19 cellular contexts compared by ENCODE assay signal in genomic region chr7:90749262-90749661, GRCh38.
DNase-seq lines count a peak whose midpoint lies in the region; ATAC-seq and TF ChIP-seq lines count a peak whose summit lies in the region.
"Had no signal": no experiment of that assay in that cellular context is flagged by ENCODE, and none has a peak within 500 bp of the region (broad histone marks: within the 10 kb centered on the region; RNA-seq: fewer than 3 reads in every experiment).

No MANE protein-coding gene starts in this region.

- peak overlapping the region; percentile 30 for H3K4me2 ChIP-seq in OCI-LY7 (ENCODE audit: low read length)
- H3K4me2 ChIP-seq in mesenchymal stem cell (ENCODE audit: low read length, poor library complexity, severe bottlenecking): no peak overlapping the region
- H3K4me2 ChIP-seq: BLaER1 had no signal

- no peak overlapping the region for H4K8ac ChIP-seq in mesenchymal stem cell (ENCODE audit: low read length)

- no peak overlapping the region for H3K9ac ChIP-seq in mesenchymal stem cell (ENCODE audit: low read length)
- H3K9ac ChIP-seq: BLaER1 had no signal

- H3K18ac ChIP-seq in mesenchymal stem cell (ENCODE audit: low read depth in 1 of 2, low read length in 2 of 2): no peak overlapping the region

- H2AFZ ChIP-seq in OCI-LY7 (ENCODE audit: low read length): no peak overlapping the region
- H2AFZ ChIP-seq in mesenchymal stem cell (ENCODE audit: low read depth, low read length): no peak overlapping the region

- H3K4me3 ChIP-seq in OCI-LY7 (ENCODE audit: low read depth, low read length, poor library complexity, severe bottlenecking) (no peak overlapping the region), mesenchymal stem cell (ENCODE audit: insufficient read depth in 1 of 2, low read depth in 1 of 2, low read length in 2 of 2) (no peak overlapping the region)
- H3K4me3 ChIP-seq: BLaER1, heart left ventricle, right lobe of liver had no signal

- H2BK15ac ChIP-seq in mesenchymal stem cell (ENCODE audit: low read depth, poor library complexity, severe bottlenecking): no peak overlapping the region

- peaks cover 73% of the 10 kb centered on the region for H3K36me3 ChIP-seq in OCI-LY7 (ENCODE audit: insufficient read depth, low read length)
- H3K36me3 ChIP-seq in mesenchymal stem cell (ENCODE audit: control insufficient read depth in 1 of 2, insufficient read depth in 2 of 2, low read depth in 1 of 2, low read length in 2 of 2): peaks cover 4 to 8% of the 10 kb centered on the region in 2 experiments
- H3K36me3 ChIP-seq: right lobe of liver had no signal

- peak; percentile 80 for ATAC-seq in foreskin keratinocyte
- ATAC-seq: activated CD4-positive, alpha-beta T cell treated with anti-CD3 and anti-CD28 coated beads for 36 hours; heart left ventricle; natural killer cell had no signal

- H3K27ac ChIP-seq in OCI-LY7 (ENCODE audit: low read depth, low read length, poor library complexity, severe bottlenecking): peak overlapping the region; percentile 61
- H3K27ac ChIP-seq in foreskin keratinocyte: no peak overlapping the region
- H3K27ac ChIP-seq in mesenchymal stem cell (ENCODE audit: low read length, poor library complexity, severe bottlenecking): no peak overlapping the region
- H3K27ac ChIP-seq: BLaER1, heart left ventricle, right lobe of liver had no signal

- no peak overlapping the region for H2BK5ac ChIP-seq in mesenchymal stem cell (ENCODE audit: low read depth, low read length, poor library complexity, severe bottlenecking)

- no peak overlapping the region for H3K14ac ChIP-seq in mesenchymal stem cell (ENCODE audit: low read length in 2 of 2)

- H4K91ac ChIP-seq in mesenchymal stem cell (ENCODE audit: low read length): no peak overlapping the region

- no peaks in the 10 kb centered on the region for H3K9me2 ChIP-seq in OCI-LY7 (ENCODE audit: insufficient read depth, low read length)

- H3K27me3 ChIP-seq in foreskin keratinocyte (no peaks in the 10 kb centered on the region), mesenchymal stem cell (ENCODE audit: control insufficient read depth in 1 of 2, insufficient read depth in 1 of 2, low read length in 2 of 2) (no peaks in the 10 kb centered on the region)
- H3K27me3 ChIP-seq: BLaER1, heart left ventricle, right lobe of liver had no signal

- no peaks in the 10 kb centered on the region for H4K20me1 ChIP-seq in OCI-LY7 (ENCODE audit: insufficient read depth, low read length)
- H4K20me1 ChIP-seq: BLaER1 had no signal

- no peaks in the 10 kb centered on the region for H3K79me1 ChIP-seq in mesenchymal stem cell (replicated peaks; ENCODE audit: low read length, poor library complexity, severe bottlenecking)

- H3K4ac ChIP-seq in mesenchymal stem cell (ENCODE audit: low read depth in 1 of 2, low read length in 2 of 2): no peak overlapping the region

- intact Hi-C loops in OCI-LY7 (cut with micrococcal nuclease; ENCODE audit: unreplicated experiment): loop anchor here (2.0 kb wide), 1 partner anchor 40 kb away; no protein-coding TSS in a partner anchor

- H2BK12ac ChIP-seq in mesenchymal stem cell (ENCODE audit: low read length in 2 of 2): no peak overlapping the region

- H3K4me1 ChIP-seq in OCI-LY7 (ENCODE audit: insufficient read depth, low read length, poor library complexity, severe bottlenecking) (peaks cover 73% of the 10 kb centered on the region), foreskin keratinocyte (no peaks in the 10 kb centered on the region), mesenchymal stem cell (ENCODE audit: control insufficient read depth, insufficient read depth, low read depth, low read length) (no peaks in the 10 kb centered on the region)
- H3K4me1 ChIP-seq: BLaER1 had no signal

- CTCF ChIA-PET in OCI-LY7 (lab: Charles Lee; ENCODE audit: unreplicated experiment): interaction anchor here (0.6 kb wide), 1 partner anchor 37 kb away, joined by 3 read pairs; no protein-coding TSS in a partner anchor

- peaks cover 24% of the 10 kb centered on the region; the same call in 1 of the 2 replicates for H3K9me3 ChIP-seq in OCI-LY7 (ENCODE audit: low read length)
- no peaks in the 10 kb centered on the region for H3K9me3 ChIP-seq in mesenchymal stem cell (ENCODE audit: control insufficient read depth, low read length)
- H3K9me3 ChIP-seq: heart left ventricle, right lobe of liver had no signal

- H3K79me2 ChIP-seq in OCI-LY7 (ENCODE audit: insufficient read depth, low read depth, low read length): peaks cover 73% of the 10 kb centered on the region; the same call in 1 of the 2 replicates

- BruUV-seq in OCI-LY7 (replicated peaks; lab: Mats Ljungman, UMichigan): no TSS peak

- POLR2A ChIA-PET in OCI-LY7 (lab: Charles Lee): interaction anchor here (0.8 to 1.3 kb wide), 3 partner anchors 13 to 41 kb away, joined by 4 to 6 read pairs (median 5); no protein-coding TSS in a partner anchor

- H2BK120ac ChIP-seq in mesenchymal stem cell (ENCODE audit: low read depth, low read length): no peak overlapping the region

- H3K23ac ChIP-seq in mesenchymal stem cell (ENCODE audit: low read length in 2 of 2): no peak overlapping the region

- no peak overlapping the region for H2AK5ac ChIP-seq in mesenchymal stem cell (ENCODE audit: low read length, severe bottlenecking)

- peak; percentile 18 for DNase-seq in SHP77 treated with DMSO at 0.1 percent for 48 hours (lab: John Stamatoyannopoulos, UW)
- no peak for DNase-seq in SHP77 (lab: John Stamatoyannopoulos, UW)
- peak; percentile 75 for DNase-seq in OCI-LY7 (ENCODE audit: low spot score)
- peak in 1 of 2 donors; percentile 58 for DNase-seq in foreskin keratinocyte
- no peak for DNase-seq in UCSD-AML1 (lab: John Stamatoyannopoulos, UW; ENCODE audit: unreplicated experiment)
- DNase-seq in iPS-NIHi7 (ENCODE audit: extremely low spot score): no peak
- DNase-seq in mesenchymal stem cell: no peak
- no peak for DNase-seq in DMS79 treated with DMSO at 0.1 percent for 48 hours (lab: John Stamatoyannopoulos, UW)
- DNase-seq: activated CD4-positive, alpha-beta T cell treated with anti-CD3 and anti-CD28 coated beads for 36 hours; activated naive CD4-positive, alpha-beta T cell treated with anti-CD3 and anti-CD28 coated beads, Interleukin-2, amount 10 ng/mL, durations not matched to agents 7 days and 5 days; amygdala; heart left ventricle; KG1; natural killer cell; NCI-H2029; right lobe of liver; SIG-M5; trophoblast cell had no signal

- TF ChIP-seq CTCF in OCI-LY7 (conservative IDR thresholded peaks at IDR 0.05; ENCODE audit: low read length): no peak
- TF ChIP-seq CTCF in foreskin keratinocyte (conservative IDR thresholded peaks at IDR 0.05): no peak

Comparison
In these comparisons a context has a peak if more than half of its experiments do, and no peak if none do; other contexts are left out.
1. DNase-seq: peak in SHP77 treated with DMSO at 0.1 percent for 48 hours (single experiment) and OCI-LY7 (single experiment); none in SHP77 (0 of 2), UCSD-AML1 (single experiment), iPS-NIHi7 (single experiment), mesenchymal stem cell (single experiment) and DMS79 treated with DMSO at 0.1 percent for 48 hours (single experiment).